Comparison of ENCODE assay signal across 5 cellular contexts in the genomic region with DNA sequence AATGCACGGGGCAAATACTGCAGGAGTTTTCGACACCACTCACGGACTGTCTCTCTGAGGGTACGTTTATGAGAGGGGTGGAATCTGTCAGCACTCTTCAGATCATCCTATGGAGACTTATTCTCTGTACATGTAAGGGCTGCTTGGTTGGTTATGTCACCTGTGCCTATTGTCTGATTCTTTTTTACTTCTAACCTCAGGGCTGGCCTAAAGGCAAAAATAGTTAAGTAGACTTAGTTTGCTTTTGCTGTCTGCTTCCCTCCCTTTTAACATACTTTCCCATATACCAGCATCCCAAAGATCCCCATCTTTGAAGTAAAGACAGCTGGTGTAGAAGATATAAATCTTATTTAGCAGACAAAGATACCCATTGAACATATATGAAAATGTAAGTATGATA.
"Had no signal": no experiment of that assay in that cellular context is flagged by ENCODE, and none has a peak within 500 bp of the region (broad histone marks: within the 10 kb centered on the region; RNA-seq: fewer than 3 reads in every experiment).

No MANE protein-coding gene starts in this region.

- ATAC-seq: GM23338, HepG2 had no signal

- DNase-seq: H9, HCEC 1CT, KBM-7 had no signal
